24 cellular contexts compared by ENCODE assay signal in genomic region chr3:143881102-143881501, GRCh38.
"Had no signal": no experiment of that assay in that cellular context is flagged by ENCODE, and none has a peak within 500 bp of the region (broad histone marks: within the 10 kb centered on the region; RNA-seq: fewer than 3 reads in every experiment).

No MANE protein-coding gene starts in this region.

- DNase-seq: activated CD4-positive, alpha-beta T cell treated with anti-CD3 and anti-CD28 coated beads, Interleukin-2, amount 50 U/mL, for 1 hour; activated CD4-positive, CD25-positive, alpha-beta regulatory T cell treated with anti-CD3 and anti-CD28 coated beads, Interleukin-2, amount 50 U/mL, for 72 hours; activated CD8-positive, alpha-beta memory T cell treated with anti-CD3 and anti-CD28 coated beads for 24 hours; activated CD8-positive, alpha-beta memory T cell treated with anti-CD3 and anti-CD28 coated beads, Interleukin-2, amount 50 U/mL, for 48 hours; activated effector memory CD4-positive, alpha-beta T cell treated with Interleukin-2 at 50 U/mL for 16 hours; activated naive CD4-positive, alpha-beta T cell treated with anti-CD3 and anti-CD28 coated beads, Interleukin-2, amount 50 U/mL, for 16 hours; activated T-cell treated with anti-CD3 and anti-CD28 coated beads, Interleukin-2, amount 50 U/mL, for 48 hours; aorta; effector CD4-positive, alpha-beta T cell; heart left ventricle; left ventricle myocardium superior; natural killer cell; posterior cingulate gyrus; stimulated activated CD4-positive, alpha-beta T cell treated with anti-CD3 and anti-CD28 coated beads, Interleukin-12 subunit alpha, Interleukin-12 subunit beta, amount 100 ng/mL, for 4 hours; stimulated activated CD4-positive, alpha-beta T cell treated with anti-CD3 and anti-CD28 coated beads, Interleukin-1b, Interleukin-23, amount 100 ng/mL, for 48 hours; stimulated activated CD8-positive, alpha-beta memory T cell treated with anti-CD3 and anti-CD28 coated beads, Interleukin-4, amount 100 ng/mL, for 48 hours; stimulated activated naive CD4-positive, alpha-beta T cell; T-helper 2 cell; thyroid gland had no signal

- FAIRE-seq: urothelium cell line had no signal

- H3K36me3 ChIP-seq: gastroesophageal sphincter, heart left ventricle, thyroid gland had no signal

- ATAC-seq: esophagus mucosa, gastroesophageal sphincter, left ventricle myocardium superior, natural killer cell had no signal

- H3K27ac ChIP-seq: coronary artery, gastroesophageal sphincter, heart left ventricle, thyroid gland, VCaP had no signal

- H3K4me3 ChIP-seq: coronary artery, gastroesophageal sphincter, heart left ventricle, thyroid gland had no signal

- H3K27me3 ChIP-seq: gastroesophageal sphincter, heart left ventricle, thyroid gland had no signal

- H3K9me3 ChIP-seq: gastroesophageal sphincter, heart left ventricle, thyroid gland had no signal

- H3K4me1 ChIP-seq: gastroesophageal sphincter, thyroid gland had no signal
